ENCODE assay signal across 1 cellular context in genomic region chr17:63621684-63622570, GRCh38.
TF ChIP-seq lines count a peak whose summit lies in the region.

Gene MAP3K3 (plus strand): TSS chr17:63622417. CDS start chr17:63622760, 343 bp downstream.

TF ChIP-seq in GM12878, 131 proteins besides CTCF, POLR2A, EP300 and RAD21 (continued from another document and continues in another):
- TF ChIP-seq STAT1 (conservative IDR thresholded peaks at IDR 0.05) (no peak), SMAD1 (IDR thresholded peaks at IDR 0.05; ENCODE audit: low read depth, partially characterized antibody) (peak; percentile 23), PBX3 (IDR thresholded peaks at IDR 0.05; ENCODE audit: insufficient replicate concordance, low read depth, low read length) (peak; percentile 94), GATAD2B (conservative IDR thresholded peaks at IDR 0.05; ENCODE audit: low read depth) (peak; percentile 91), REST (IDR thresholded peaks at IDR 0.05; ENCODE audit: low read depth, low read length) (no peak), ZNF384 (IDR thresholded peaks at IDR 0.05; ENCODE audit: borderline replicate concordance, low read depth, low read length) (no peak), NR2F1 (conservative IDR thresholded peaks at IDR 0.05) (peak; percentile 32; the same call in 1 of the 2 replicates), E2F8 (IDR thresholded peaks at IDR 0.05; ENCODE audit: low read depth, partially characterized antibody) (no peak), NKRF (conservative IDR thresholded peaks at IDR 0.05) (peak; percentile 56; the same call in 1 of the 2 replicates), ZBED1 (IDR thresholded peaks at IDR 0.05; ENCODE audit: borderline replicate concordance) (no peak), USF1 (IDR thresholded peaks at IDR 0.05; ENCODE audit: borderline replicate concordance, extremely low read length, insufficient read depth, low read depth, low read length) (no peak), PRDM15 (CRISPR knock-in tag; IDR thresholded peaks at IDR 0.05) (no peak), IKZF1 (conservative IDR thresholded peaks at IDR 0.05) (peak; percentile 92), EZH2 (IDR thresholded peaks at IDR 0.05; ENCODE audit: borderline replicate concordance, control insufficient read depth, low read depth, low read length) (no peak), HDAC2 (IDR thresholded peaks at IDR 0.05) (no peak), SUZ12 (IDR thresholded peaks at IDR 0.05; ENCODE audit: unreplicated experiment) (no peak), ZBTB33 (IDR thresholded peaks at IDR 0.05) (no peak), YY1 (IDR thresholded peaks at IDR 0.05; ENCODE audit: low read depth, low read length) (no peak), SRF (IDR thresholded peaks at IDR 0.05; ENCODE audit: low read depth in 2 of 2, low read length in 2 of 2) (0 out of 4 replicates have a peak, but pooled peaks of 1 of the 2 experiments have one; percentile 20), CEBPB (IDR thresholded peaks at IDR 0.05; ENCODE audit: borderline replicate concordance in 1 of 2, low read depth in 2 of 2, low read length in 2 of 2) (no peak), KAT2A (conservative IDR thresholded peaks at IDR 0.05; ENCODE audit: control insufficient read depth, low read depth, low read length) (no peak), WRNIP1 (IDR thresholded peaks at IDR 0.05; ENCODE audit: borderline replicate concordance, low read depth, low read length) (no peak), CREB1 (IDR thresholded peaks at IDR 0.05; ENCODE audit: low read depth) (peak; percentile 83), SMAD5 (IDR thresholded peaks at IDR 0.05; ENCODE audit: low read depth) (peak; percentile 87), ATF7 (IDR thresholded peaks at IDR 0.05; ENCODE audit: low read depth) (peak; percentile 53; the same call in 1 of the 2 replicates), CHD4 (IDR thresholded peaks at IDR 0.05) (no peak), ZNF687 (IDR thresholded peaks at IDR 0.05) (peak; percentile 47), GABPA (IDR thresholded peaks at IDR 0.05; ENCODE audit: low read depth) (no peak), CHD2 (IDR thresholded peaks at IDR 0.05; ENCODE audit: borderline replicate concordance, low read depth, low read length) (peak; percentile 94), NR2C2 (IDR thresholded peaks at IDR 0.05; ENCODE audit: borderline replicate concordance, control insufficient read depth, insufficient read length, low read depth) (no peak), FOS (IDR thresholded peaks at IDR 0.05; ENCODE audit: borderline replicate concordance, extremely low read depth, insufficient read length) (peak; percentile 50), ELK1 (IDR thresholded peaks at IDR 0.05; ENCODE audit: low read depth, low read length) (no peak), RB1 (IDR thresholded peaks at IDR 0.05; ENCODE audit: borderline replicate concordance) (peak; percentile 82; the same call in 1 of the 2 replicates), BHLHE40 (IDR thresholded peaks at IDR 0.05; ENCODE audit: borderline replicate concordance in 1 of 2, low read depth in 2 of 2, low read length in 1 of 2) (peak in 1 of 2 experiments; percentile 57; a peak in 2 of 4 replicates), EGR1 (IDR thresholded peaks at IDR 0.05; ENCODE audit: borderline replicate concordance in 1 of 2, low read depth in 2 of 2, low read length in 2 of 2) (peak in 1 of 2 experiments; percentile 17; a peak in 1 of 3 replicates), JUND (IDR thresholded peaks at IDR 0.05; ENCODE audit: low read depth, low read length) (no peak)
